9 cellular contexts compared by ENCODE assay signal in the genomic region with DNA sequence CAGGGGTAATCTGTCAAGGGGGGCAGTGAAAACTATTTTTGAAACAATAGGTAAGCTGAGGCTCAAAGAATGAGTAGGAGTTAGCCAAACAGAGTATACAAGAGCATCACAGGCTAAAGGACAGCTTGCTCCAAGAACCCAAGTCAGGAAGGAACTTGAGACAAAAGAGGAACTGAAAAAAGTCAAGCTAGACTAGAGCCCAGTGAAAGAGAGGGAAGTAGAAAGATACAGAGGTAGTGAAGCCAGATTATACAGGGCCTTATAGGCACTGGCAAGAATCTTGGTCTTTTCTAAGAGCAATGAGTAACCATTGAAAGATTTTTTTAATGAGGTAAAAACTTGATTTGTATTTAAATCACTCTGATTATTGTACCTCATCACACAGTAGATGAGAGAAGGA.
DNase-seq lines count a peak whose midpoint lies in the region; ATAC-seq lines count a peak whose summit lies in the region.
"Had no signal": no experiment of that assay in that cellular context is flagged by ENCODE, and none has a peak within 500 bp of the region (broad histone marks: within the 10 kb centered on the region; RNA-seq: fewer than 3 reads in every experiment).

No MANE protein-coding gene starts in this region.

- peak; percentile 88 for DNase-seq in SIG-M5 (lab: John Stamatoyannopoulos, UW)
- no peak for DNase-seq in stimulated activated naive CD8-positive, alpha-beta T cell treated with anti-CD3 and anti-CD28 coated beads, Interleukin-15, amount 100 ng/mL, for 72 hours
- no peak for DNase-seq in SJCRH30
- no peak for DNase-seq in activated T-helper 2 cell treated with anti-CD3 and anti-CD28 coated beads, Interferon-gamma antibody, Interleukin-2, Interleukin-4, amounts not matched to agents 10 μg/mL and 5 μg/mL and 100 μg/mL, durations not matched to agents 14 hours and 24 hours and 36 hours (ENCODE audit: low spot score)
- DNase-seq in stimulated activated CD4-positive, alpha-beta T cell treated with anti-CD3 and anti-CD28 coated beads, Interleukin-4, amount 100 ng/mL, for 4 hours: no peak
- DNase-seq: activated CD8-positive, alpha-beta memory T cell treated with anti-CD3 and anti-CD28 coated beads, Interleukin-2, amount 10 ng/mL, durations not matched to agents 7 days and 5 days had no signal

- no peak overlapping the region for H3K4me3 ChIP-seq in SJCRH30

- H3K4me1 ChIP-seq in SJCRH30: peaks cover 68% of the 10 kb centered on the region

- no peaks in the 10 kb centered on the region for H3K9me3 ChIP-seq in SJCRH30 (replicated peaks)

- H3K4me1 Mint-ChIP-seq in stimulated activated memory B cell treated with anti-CD40 and anti-IgM and Interleukin-4, amounts not matched to agents 10 μg/mL and 1 μg/mL and 100 μg/mL, for 72 hours: peaks cover 82% of the 10 kb centered on the region
- peaks cover 29% of the 10 kb centered on the region for H3K4me1 Mint-ChIP-seq in stimulated activated naive CD8-positive, alpha-beta T cell treated with anti-CD3 and anti-CD28 coated beads, Interleukin-15, amount 100 ng/mL, for 72 hours
- H3K4me1 Mint-ChIP-seq in activated T-helper 2 cell treated with anti-CD3 and anti-CD28 coated beads, Interferon-gamma antibody, Interleukin-2, Interleukin-4, amounts not matched to agents 10 μg/mL and 5 μg/mL and 100 μg/mL, durations not matched to agents 14 hours and 24 hours and 36 hours (ENCODE audit: low read depth): peaks cover 17% of the 10 kb centered on the region

- no peaks in the 10 kb centered on the region for H3K27me3 ChIP-seq in SJCRH30

- H3K27ac ChIP-seq in SJCRH30: no peak overlapping the region

- H3K36me3 Mint-ChIP-seq in stimulated activated memory B cell treated with anti-CD40 and anti-IgM and Interleukin-4, amounts not matched to agents 10 μg/mL and 1 μg/mL and 100 μg/mL, for 72 hours: peaks cover 9% of the 10 kb centered on the region
- no peaks in the 10 kb centered on the region for H3K36me3 Mint-ChIP-seq in activated T-helper 2 cell treated with anti-CD3 and anti-CD28 coated beads, Interferon-gamma antibody, Interleukin-2, Interleukin-4, amounts not matched to agents 10 μg/mL and 5 μg/mL and 100 μg/mL, durations not matched to agents 14 hours and 24 hours and 36 hours (ENCODE audit: low read depth)

- peak overlapping the region; percentile 95 for H3K27ac Mint-ChIP-seq in stimulated activated memory B cell treated with anti-CD40 and anti-IgM and Interleukin-4, amounts not matched to agents 10 μg/mL and 1 μg/mL and 100 μg/mL, for 72 hours
- H3K27ac Mint-ChIP-seq in stimulated activated naive CD8-positive, alpha-beta T cell treated with anti-CD3 and anti-CD28 coated beads, Interleukin-15, amount 100 ng/mL, for 72 hours: no peak overlapping the region
- no peak overlapping the region for H3K27ac Mint-ChIP-seq in activated T-helper 2 cell treated with anti-CD3 and anti-CD28 coated beads, Interferon-gamma antibody, Interleukin-2, Interleukin-4, amounts not matched to agents 10 μg/mL and 5 μg/mL and 100 μg/mL, durations not matched to agents 14 hours and 24 hours and 36 hours
- H3K27ac Mint-ChIP-seq: activated CD8-positive, alpha-beta memory T cell treated with anti-CD3 and anti-CD28 coated beads, Interleukin-2, amount 10 ng/mL, durations not matched to agents 7 days and 5 days had no signal

- H3K36me3 ChIP-seq in SJCRH30: no peaks in the 10 kb centered on the region; the same call in 1 of the 2 replicates

- no peak overlapping the region for H3K4me3 Mint-ChIP-seq in stimulated activated memory B cell treated with anti-CD40 and anti-IgM and Interleukin-4, amounts not matched to agents 10 μg/mL and 1 μg/mL and 100 μg/mL, for 72 hours
- H3K4me3 Mint-ChIP-seq in stimulated activated naive CD8-positive, alpha-beta T cell treated with anti-CD3 and anti-CD28 coated beads, Interleukin-15, amount 100 ng/mL, for 72 hours: no peak overlapping the region
- no peak overlapping the region for H3K4me3 Mint-ChIP-seq in activated T-helper 2 cell treated with anti-CD3 and anti-CD28 coated beads, Interferon-gamma antibody, Interleukin-2, Interleukin-4, amounts not matched to agents 10 μg/mL and 5 μg/mL and 100 μg/mL, durations not matched to agents 14 hours and 24 hours and 36 hours (ENCODE audit: low read depth)
- H3K4me3 Mint-ChIP-seq: activated CD8-positive, alpha-beta memory T cell treated with anti-CD3 and anti-CD28 coated beads, Interleukin-2, amount 10 ng/mL, durations not matched to agents 7 days and 5 days had no signal

- no peaks in the 10 kb centered on the region for H3K27me3 Mint-ChIP-seq in stimulated activated memory B cell treated with anti-CD40 and anti-IgM and Interleukin-4, amounts not matched to agents 10 μg/mL and 1 μg/mL and 100 μg/mL, for 72 hours
- no peaks in the 10 kb centered on the region for H3K27me3 Mint-ChIP-seq in stimulated activated naive CD8-positive, alpha-beta T cell treated with anti-CD3 and anti-CD28 coated beads, Interleukin-15, amount 100 ng/mL, for 72 hours
- H3K27me3 Mint-ChIP-seq in activated T-helper 2 cell treated with anti-CD3 and anti-CD28 coated beads, Interferon-gamma antibody, Interleukin-2, Interleukin-4, amounts not matched to agents 10 μg/mL and 5 μg/mL and 100 μg/mL, durations not matched to agents 14 hours and 24 hours and 36 hours (ENCODE audit: low read depth): no peaks in the 10 kb centered on the region
- H3K27me3 Mint-ChIP-seq: activated CD8-positive, alpha-beta memory T cell treated with anti-CD3 and anti-CD28 coated beads, Interleukin-2, amount 10 ng/mL, durations not matched to agents 7 days and 5 days had no signal

- no peaks in the 10 kb centered on the region for H3K9me3 Mint-ChIP-seq in stimulated activated memory B cell treated with anti-CD40 and anti-IgM and Interleukin-4, amounts not matched to agents 10 μg/mL and 1 μg/mL and 100 μg/mL, for 72 hours
- H3K9me3 Mint-ChIP-seq in stimulated activated naive CD8-positive, alpha-beta T cell treated with anti-CD3 and anti-CD28 coated beads, Interleukin-15, amount 100 ng/mL, for 72 hours: no peaks in the 10 kb centered on the region
- no peaks in the 10 kb centered on the region for H3K9me3 Mint-ChIP-seq in activated T-helper 2 cell treated with anti-CD3 and anti-CD28 coated beads, Interferon-gamma antibody, Interleukin-2, Interleukin-4, amounts not matched to agents 10 μg/mL and 5 μg/mL and 100 μg/mL, durations not matched to agents 14 hours and 24 hours and 36 hours

- ATAC-seq in GM19043 (IDR thresholded peaks at IDR 0.05; ENCODE audit: low read depth, unreplicated experiment) (peak; percentile 78), HG03025 (IDR thresholded peaks at IDR 0.05; ENCODE audit: low FRiP score, unreplicated experiment) (peak; percentile 85)
- peak; percentile 92 for ATAC-seq in stimulated activated memory B cell treated with anti-CD40 and anti-IgM and Interleukin-4, amounts not matched to agents 10 μg/mL and 1 μg/mL and 100 μg/mL, for 72 hours
- no peak for ATAC-seq in stimulated activated naive CD8-positive, alpha-beta T cell treated with anti-CD3 and anti-CD28 coated beads, Interleukin-15, amount 100 ng/mL, for 72 hours
- ATAC-seq: activated CD8-positive, alpha-beta memory T cell treated with anti-CD3 and anti-CD28 coated beads, Interleukin-2, amount 10 ng/mL, durations not matched to agents 7 days and 5 days had no signal

- intact Hi-C loops in activated T-helper 2 cell treated with anti-CD3 and anti-CD28 coated beads, Interferon-gamma antibody, Interleukin-2, Interleukin-4, amounts not matched to agents 10 μg/mL and 5 μg/mL and 100 μg/mL, durations not matched to agents 14 hours and 24 hours and 36 hours (cut with micrococcal nuclease): no loop called here
